36 cellular contexts compared by ENCODE assay signal in genomic region chr6:107962723-107963122, GRCh38.
"Had no signal": no experiment of that assay in that cellular context is flagged by ENCODE, and none has a peak within 500 bp of the region (broad histone marks: within the 10 kb centered on the region; RNA-seq: fewer than 3 reads in every experiment).

No MANE protein-coding gene starts in this region.

- H3K4me1 Mint-ChIP-seq: activated naive CD8-positive, alpha-beta T cell treated with anti-CD3 and anti-CD28 coated beads, Interleukin-2, amount 10 ng/mL, durations not matched to agents 7 days and 5 days had no signal

- H3K27me3 ChIP-seq: ascending aorta, body of pancreas, brain microvascular endothelial cell, breast epithelium had no signal

- H3K4me1 ChIP-seq: ascending aorta, breast epithelium had no signal

- H3K4me3 Mint-ChIP-seq: activated CD4-positive, alpha-beta memory T cell treated with anti-CD3 and anti-CD28 coated beads, Interleukin-2, amount 10 ng/mL, durations not matched to agents 7 days and 5 days; activated CD4-positive, alpha-beta T cell treated with anti-CD3 and anti-CD28 coated beads for 36 hours; activated CD4-positive, alpha-beta T cell treated with anti-CD3 and anti-CD28 coated beads, Interleukin-2, amount 10 ng/mL, durations not matched to agents 7 days and 5 days; activated CD8-positive, alpha-beta memory T cell treated with anti-CD3 and anti-CD28 coated beads, Interleukin-2, amount 10 ng/mL, durations not matched to agents 7 days and 5 days; activated CD8-positive, alpha-beta T cell treated with anti-CD3 and anti-CD28 coated beads, Interleukin-2, amount 10 ng/mL, durations not matched to agents 7 days and 5 days; activated naive CD4-positive, alpha-beta T cell treated with anti-CD3 and anti-CD28 coated beads, Interleukin-2, amount 10 ng/mL, durations not matched to agents 7 days and 5 days; activated naive CD4-positive, alpha-beta T cell treated with anti-CD3 and anti-CD28 coated beads, Interleukin-2, amount 50 U/mL, for 24 hours; activated naive CD8-positive, alpha-beta T cell; activated naive CD8-positive, alpha-beta T cell treated with anti-CD3 and anti-CD28 coated beads, Interleukin-2, amount 10 ng/mL, durations not matched to agents 7 days and 5 days; activated naive CD8-positive, alpha-beta T cell treated with anti-CD3 and anti-CD28 coated beads, Interleukin-2, amount 50 U/mL, for 24 hours; activated T-cell treated with anti-CD3 and anti-CD28 coated beads, Interleukin-2, amount 50 U/mL, for 24 hours; T-helper 1 cell treated with Interleukin-12 subunit alpha and Interleukin-12 subunit beta and Interleukin-4 antibody, amounts not matched to agents 30 μg/mL and 1 μg/mL, for 36 hours; T-helper 2 cell treated with Interferon-gamma antibody and Interleukin-4, amounts not matched to agents 5 μg/mL and 100 μg/mL, for 36 hours; WTC11 had no signal

- H3K27ac Mint-ChIP-seq: activated CD4-positive, alpha-beta memory T cell treated with anti-CD3 and anti-CD28 coated beads, Interleukin-2, amount 10 ng/mL, durations not matched to agents 7 days and 5 days; activated CD4-positive, alpha-beta T cell treated with anti-CD3 and anti-CD28 coated beads, Interleukin-2, amount 10 ng/mL, durations not matched to agents 7 days and 5 days; activated CD8-positive, alpha-beta memory T cell treated with anti-CD3 and anti-CD28 coated beads, Interleukin-2, amount 10 ng/mL, durations not matched to agents 7 days and 5 days; activated CD8-positive, alpha-beta T cell treated with anti-CD3 and anti-CD28 coated beads, Interleukin-2, amount 10 ng/mL, durations not matched to agents 7 days and 5 days; activated naive CD4-positive, alpha-beta T cell treated with anti-CD3 and anti-CD28 coated beads, Interleukin-2, amount 10 ng/mL, durations not matched to agents 7 days and 5 days; activated naive CD4-positive, alpha-beta T cell treated with anti-CD3 and anti-CD28 coated beads, Interleukin-2, amount 50 U/mL, for 24 hours; activated naive CD8-positive, alpha-beta T cell; activated naive CD8-positive, alpha-beta T cell treated with anti-CD3 and anti-CD28 coated beads, Interleukin-2, amount 10 ng/mL, durations not matched to agents 7 days and 5 days; activated naive CD8-positive, alpha-beta T cell treated with anti-CD3 and anti-CD28 coated beads, Interleukin-2, amount 50 U/mL, for 24 hours; activated T-helper 2 cell treated with anti-CD3 and anti-CD28 coated beads, Interferon-gamma antibody, Interleukin-2, Interleukin-4, amounts not matched to agents 10 μg/mL and 5 μg/mL and 100 μg/mL, durations not matched to agents 14 hours and 24 hours and 36 hours; T-helper 1 cell treated with Interleukin-12 subunit alpha and Interleukin-12 subunit beta and Interleukin-4 antibody, amounts not matched to agents 30 μg/mL and 1 μg/mL, for 36 hours; T-helper 2 cell treated with Interferon-gamma antibody and Interleukin-4, amounts not matched to agents 5 μg/mL and 100 μg/mL, for 36 hours; WTC11 had no signal

- H3K9me3 ChIP-seq: ascending aorta, body of pancreas, breast epithelium had no signal

- H3K36me3 Mint-ChIP-seq: activated CD8-positive, alpha-beta memory T cell treated with anti-CD3 and anti-CD28 coated beads, Interleukin-2, amount 10 ng/mL, durations not matched to agents 7 days and 5 days; activated naive CD4-positive, alpha-beta T cell treated with anti-CD3 and anti-CD28 coated beads, Interleukin-2, amount 10 ng/mL, durations not matched to agents 7 days and 5 days; activated naive CD4-positive, alpha-beta T cell treated with anti-CD3 and anti-CD28 coated beads, Interleukin-2, amount 50 U/mL, for 24 hours; activated naive CD8-positive, alpha-beta T cell; activated naive CD8-positive, alpha-beta T cell treated with anti-CD3 and anti-CD28 coated beads, Interleukin-2, amount 10 ng/mL, durations not matched to agents 7 days and 5 days; WTC11 had no signal

- H3K36me3 ChIP-seq: ascending aorta, brain microvascular endothelial cell, breast epithelium had no signal

- H3K4me3 ChIP-seq: ascending aorta, body of pancreas, breast epithelium had no signal

- DNase-seq: activated CD4-positive, alpha-beta memory T cell treated with anti-CD3 and anti-CD28 coated beads, Interleukin-2, amount 10 ng/mL, durations not matched to agents 7 days and 5 days; activated CD4-positive, alpha-beta T cell treated with anti-CD3 and anti-CD28 coated beads for 1 hour; activated CD4-positive, alpha-beta T cell treated with anti-CD3 and anti-CD28 coated beads for 36 hours; activated CD4-positive, alpha-beta T cell treated with anti-CD3 and anti-CD28 coated beads for 48 hours; activated CD4-positive, alpha-beta T cell treated with anti-CD3 and anti-CD28 coated beads, Interleukin-2, amount 10 ng/mL, durations not matched to agents 7 days and 5 days; activated CD4-positive, alpha-beta T cell treated with anti-CD3 and anti-CD28 coated beads, Interleukin-2, amount 50 U/mL, for 48 hours; activated CD4-positive, CD25-positive, alpha-beta regulatory T cell; activated CD8-positive, alpha-beta memory T cell treated with anti-CD3 and anti-CD28 coated beads for 24 hours; activated CD8-positive, alpha-beta memory T cell treated with anti-CD3 and anti-CD28 coated beads, Interleukin-2, amount 10 ng/mL, durations not matched to agents 7 days and 5 days; activated CD8-positive, alpha-beta memory T cell treated with anti-CD3 and anti-CD28 coated beads, Interleukin-2, amount 50 U/mL, for 48 hours; activated CD8-positive, alpha-beta T cell treated with anti-CD3 and anti-CD28 coated beads, Interleukin-2, amount 10 ng/mL, durations not matched to agents 7 days and 5 days; activated effector memory CD4-positive, alpha-beta T cell treated with Interleukin-2 at 50 U/mL for 16 hours; activated gamma-delta T cell; activated naive CD4-positive, alpha-beta T cell treated with anti-CD3 and anti-CD28 coated beads, Interleukin-2, amount 10 ng/mL, durations not matched to agents 7 days and 5 days; activated naive CD4-positive, alpha-beta T cell treated with Interleukin-2 at 50 U/mL for 16 hours; activated naive CD8-positive, alpha-beta T cell treated with anti-CD3 and anti-CD28 coated beads, Interleukin-2, amount 10 ng/mL, durations not matched to agents 7 days and 5 days; activated naive CD8-positive, alpha-beta T cell treated with anti-CD3 and anti-CD28 coated beads, Interleukin-2, amount 50 U/mL, for 24 hours; activated T-cell treated with anti-CD3 and anti-CD28 coated beads, Interleukin-2, amount 50 U/mL, for 24 hours; activated T-cell treated with anti-CD3 and anti-CD28 coated beads, Interleukin-2, amount 50 U/mL, for 48 hours; amygdala; anterior cingulate cortex; body of pancreas; brain microvascular endothelial cell; central memory CD4-positive, alpha-beta T cell; T-helper 2 cell; T-helper 9 cell; WERI-Rb-1 had no signal

- H3K27ac ChIP-seq: ascending aorta, body of pancreas, brain microvascular endothelial cell, breast epithelium, WERI-Rb-1 had no signal

- H3K9me3 Mint-ChIP-seq: activated CD4-positive, alpha-beta memory T cell treated with anti-CD3 and anti-CD28 coated beads, Interleukin-2, amount 10 ng/mL, durations not matched to agents 7 days and 5 days; activated CD4-positive, alpha-beta T cell treated with anti-CD3 and anti-CD28 coated beads, Interleukin-2, amount 10 ng/mL, durations not matched to agents 7 days and 5 days; activated naive CD4-positive, alpha-beta T cell treated with anti-CD3 and anti-CD28 coated beads, Interleukin-2, amount 10 ng/mL, durations not matched to agents 7 days and 5 days; activated naive CD4-positive, alpha-beta T cell treated with anti-CD3 and anti-CD28 coated beads, Interleukin-2, amount 50 U/mL, for 24 hours; activated naive CD8-positive, alpha-beta T cell treated with anti-CD3 and anti-CD28 coated beads, Interleukin-2, amount 10 ng/mL, durations not matched to agents 7 days and 5 days; activated naive CD8-positive, alpha-beta T cell treated with anti-CD3 and anti-CD28 coated beads, Interleukin-2, amount 50 U/mL, for 24 hours; activated T-cell treated with anti-CD3 and anti-CD28 coated beads, Interleukin-2, amount 50 U/mL, for 24 hours; activated T-helper 2 cell treated with anti-CD3 and anti-CD28 coated beads, Interferon-gamma antibody, Interleukin-2, Interleukin-4, amounts not matched to agents 10 μg/mL and 5 μg/mL and 100 μg/mL, durations not matched to agents 14 hours and 24 hours and 36 hours; T-helper 1 cell treated with Interleukin-12 subunit alpha and Interleukin-12 subunit beta and Interleukin-4 antibody, amounts not matched to agents 30 μg/mL and 1 μg/mL, for 36 hours; T-helper 2 cell treated with Interferon-gamma antibody and Interleukin-4, amounts not matched to agents 5 μg/mL and 100 μg/mL, for 36 hours had no signal

- H3K27me3 Mint-ChIP-seq: activated CD4-positive, alpha-beta T cell treated with anti-CD3 and anti-CD28 coated beads, Interleukin-2, amount 10 ng/mL, durations not matched to agents 7 days and 5 days; activated naive CD4-positive, alpha-beta T cell treated with anti-CD3 and anti-CD28 coated beads, Interleukin-2, amount 50 U/mL, for 24 hours; activated naive CD8-positive, alpha-beta T cell; activated naive CD8-positive, alpha-beta T cell treated with anti-CD3 and anti-CD28 coated beads, Interleukin-2, amount 10 ng/mL, durations not matched to agents 7 days and 5 days; activated naive CD8-positive, alpha-beta T cell treated with anti-CD3 and anti-CD28 coated beads, Interleukin-2, amount 50 U/mL, for 24 hours; activated T-cell treated with anti-CD3 and anti-CD28 coated beads, Interleukin-2, amount 50 U/mL, for 24 hours had no signal

- ATAC-seq: activated CD4-positive, alpha-beta T cell treated with anti-CD3 and anti-CD28 coated beads for 36 hours; activated CD4-positive, CD25-positive, alpha-beta regulatory T cell treated with anti-CD3 and anti-CD28 coated beads, Interleukin-2, amount 50 U/mL, for 24 hours; activated CD8-positive, alpha-beta memory T cell treated with anti-CD3 and anti-CD28 coated beads, Interleukin-2, amount 10 ng/mL, durations not matched to agents 7 days and 5 days; activated CD8-positive, alpha-beta T cell treated with anti-CD3 and anti-CD28 coated beads, Interleukin-2, amount 10 ng/mL, durations not matched to agents 7 days and 5 days; activated naive CD8-positive, alpha-beta T cell treated with anti-CD3 and anti-CD28 coated beads, Interleukin-2, amount 50 U/mL, for 24 hours; body of pancreas; WTC11 had no signal
